20 cellular contexts compared by ENCODE assay signal in genomic region chr10:36533316-36533715, GRCh38.
"Had no signal": no experiment of that assay in that cellular context is flagged by ENCODE, and none has a peak within 500 bp of the region (broad histone marks: within the 10 kb centered on the region; RNA-seq: fewer than 3 reads in every experiment).

No MANE protein-coding gene starts in this region.

- H3K4me3 Mint-ChIP-seq: effector memory CD8-positive, alpha-beta T cell; natural killer cell treated with Interleukin-12 subunit alpha and Interleukin-12 subunit beta and Interleukin-15 and Interleukin-18, amount 100 ng/mL, for 72 hours; neural crest cell; stimulated activated naive B cell treated with anti-CD40 and anti-IgM and Interleukin-4, amounts not matched to agents 10 μg/mL and 1 μg/mL and 100 μg/mL, for 72 hours; stimulated activated naive CD8-positive, alpha-beta T cell treated with anti-CD3 and anti-CD28 coated beads, Interleukin-15, Interleukin-2, amounts not matched to agents 100 ng/mL and 50 ng/mL, for 24 hours had no signal

- H3K9me3 Mint-ChIP-seq: natural killer cell treated with Interleukin-12 subunit alpha and Interleukin-12 subunit beta and Interleukin-15 and Interleukin-18, amount 100 ng/mL, for 72 hours; stimulated activated naive B cell treated with anti-CD40 and anti-IgM and Interleukin-4, amounts not matched to agents 10 μg/mL and 1 μg/mL and 100 μg/mL, for 72 hours had no signal

- H3K4me3 ChIP-seq: lower lobe of right lung, mucosa of descending colon, psoas muscle, sigmoid colon, thoracic aorta, tibial nerve, upper lobe of left lung had no signal

- H3K27ac ChIP-seq: lower lobe of right lung, neutrophil, psoas muscle, sigmoid colon, thoracic aorta, tibial nerve, upper lobe of left lung had no signal

- ATAC-seq: effector memory CD8-positive, alpha-beta T cell; left ventricle myocardium superior; lower lobe of right lung; mucosa of descending colon; natural killer cell treated with Interleukin-12 subunit alpha and Interleukin-12 subunit beta and Interleukin-15 and Interleukin-18, amount 100 ng/mL, for 72 hours; psoas muscle; right cardiac atrium; stimulated activated naive B cell treated with anti-CD40 and anti-IgM and Interleukin-4, amounts not matched to agents 10 μg/mL and 1 μg/mL and 100 μg/mL, for 72 hours had no signal

- H3K27me3 Mint-ChIP-seq: effector memory CD8-positive, alpha-beta T cell; natural killer cell treated with Interleukin-12 subunit alpha and Interleukin-12 subunit beta and Interleukin-15 and Interleukin-18, amount 100 ng/mL, for 72 hours; stimulated activated naive B cell treated with anti-CD40 and anti-IgM and Interleukin-4, amounts not matched to agents 10 μg/mL and 1 μg/mL and 100 μg/mL, for 72 hours; stimulated activated naive CD8-positive, alpha-beta T cell treated with anti-CD3 and anti-CD28 coated beads, Interleukin-15, Interleukin-2, amounts not matched to agents 100 ng/mL and 50 ng/mL, for 24 hours had no signal

- H3K4me1 ChIP-seq: lower lobe of right lung, psoas muscle, sigmoid colon, upper lobe of left lung had no signal

- H3K9me3 ChIP-seq: neutrophil, psoas muscle had no signal

- H3K36me3 Mint-ChIP-seq: naive B cell; natural killer cell treated with Interleukin-12 subunit alpha and Interleukin-12 subunit beta and Interleukin-15 and Interleukin-18, amount 100 ng/mL, for 72 hours; stimulated activated naive B cell treated with anti-CD40 and anti-IgM and Interleukin-4, amounts not matched to agents 10 μg/mL and 1 μg/mL and 100 μg/mL, for 72 hours had no signal

- H3K36me3 ChIP-seq: lower lobe of right lung, neutrophil, sigmoid colon, thoracic aorta, tibial nerve, upper lobe of left lung had no signal

- H3K4me1 Mint-ChIP-seq: neural crest cell had no signal

- DNase-seq: cortex of kidney; effector memory CD8-positive, alpha-beta T cell; head of caudate nucleus; left ventricle myocardium superior; lower lobe of right lung; mucosa of descending colon; naive B cell; psoas muscle; right cardiac atrium; sigmoid colon; stimulated activated CD4-positive, alpha-beta T cell treated with anti-CD3 and anti-CD28 coated beads, Interleukin-2, amount 100 ng/mL, for 24 hours; stimulated activated CD4-positive, alpha-beta T cell treated with anti-CD3 and anti-CD28 coated beads, Interleukin-4, amount 100 ng/mL, for 4 hours; stimulated activated naive B cell treated with anti-CD40 and anti-IgM and Interleukin-4, amounts not matched to agents 10 μg/mL and 1 μg/mL and 100 μg/mL, for 72 hours; upper lobe of left lung had no signal

- H3K27me3 ChIP-seq: neutrophil, sigmoid colon, tibial nerve, upper lobe of left lung had no signal

- H3K27ac Mint-ChIP-seq: effector memory CD8-positive, alpha-beta T cell; natural killer cell treated with Interleukin-12 subunit alpha and Interleukin-12 subunit beta and Interleukin-15 and Interleukin-18, amount 100 ng/mL, for 72 hours; stimulated activated naive B cell treated with anti-CD40 and anti-IgM and Interleukin-4, amounts not matched to agents 10 μg/mL and 1 μg/mL and 100 μg/mL, for 72 hours; stimulated activated naive CD8-positive, alpha-beta T cell treated with anti-CD3 and anti-CD28 coated beads, Interleukin-15, Interleukin-2, amounts not matched to agents 100 ng/mL and 50 ng/mL, for 24 hours had no signal
